In genomic region chr1:155893389-155894142, GRCh38 we compare ENCODE assay signal across 6 cellular contexts. TPM values are rescaled to one million over a fixed set of nuclear protein-coding genes. Genes with fewer than 3 reads are reported as not detected.
DNase-seq lines count a peak whose midpoint lies in the region; ATAC-seq, FAIRE-seq and TF ChIP-seq lines count a peak whose summit lies in the region.

No MANE protein-coding gene starts in this region.

- H3K4me3 ChIP-seq in stomach smooth muscle (ENCODE audit: low read length in 2 of 2) = no peak overlapping the region

- H3K9me3 ChIP-seq in stomach smooth muscle (ENCODE audit: control insufficient read depth in 2 of 2, low read length in 2 of 2) = no peaks in the 10 kb centered on the region

- peak; percentile 77 for ATAC-seq in esophagus mucosa

- no peak for TF ChIP-seq POLR2A in GM12892 (IDR thresholded peaks at IDR 0.05; ENCODE audit: low read depth, low read length)

- H3K36me3 Mint-ChIP-seq in activated T-cell treated with anti-CD3 and anti-CD28 coated beads, Interleukin-2, amount 50 U/mL, for 24 hours (ENCODE audit: low read depth) = peaks cover 24% of the 10 kb centered on the region

- FAIRE-seq in GM12892 (lab: Jason Lieb, UNC) = no peak

- H3K9ac ChIP-seq in stomach smooth muscle (ENCODE audit: low read length in 2 of 2) = no peak overlapping the region

- H3K27ac ChIP-seq in stomach smooth muscle (ENCODE audit: low read length) = peak overlapping the region; percentile 18

- no peaks in the 10 kb centered on the region for H3K9me3 Mint-ChIP-seq in activated T-cell treated with anti-CD3 and anti-CD28 coated beads, Interleukin-2, amount 50 U/mL, for 24 hours

- DNase-seq in activated T-cell treated with anti-CD3 and anti-CD28 coated beads, Interleukin-2, amount 50 U/mL, for 24 hours = no peak
- DNase-seq in activated T-cell treated with anti-CD3 and anti-CD28 coated beads, Interleukin-2, amount 50 U/mL, for 1 hour = no peak
- DNase-seq in GOT3 (lab: John Stamatoyannopoulos, UW) (no peak), GM12892 (ENCODE audit: insufficient read length) (no peak)

- H3K4me3 Mint-ChIP-seq in activated T-cell treated with anti-CD3 and anti-CD28 coated beads, Interleukin-2, amount 50 U/mL, for 24 hours = no peak overlapping the region

- no peaks in the 10 kb centered on the region for H3K27me3 Mint-ChIP-seq in activated T-cell treated with anti-CD3 and anti-CD28 coated beads, Interleukin-2, amount 50 U/mL, for 24 hours

- H3K4me1 ChIP-seq in stomach smooth muscle (ENCODE audit: control insufficient read depth, insufficient read depth, low read length) = peaks cover 8% of the 10 kb centered on the region

- peaks cover 18% of the 10 kb centered on the region for H3K4me1 Mint-ChIP-seq in activated T-cell treated with anti-CD3 and anti-CD28 coated beads, Interleukin-2, amount 50 U/mL, for 24 hours (ENCODE audit: low read depth)

- H3K27ac Mint-ChIP-seq in activated T-cell treated with anti-CD3 and anti-CD28 coated beads, Interleukin-2, amount 50 U/mL, for 24 hours = peak overlapping the region; percentile 76

- no peaks in the 10 kb centered on the region for H3K27me3 ChIP-seq in stomach smooth muscle (ENCODE audit: control insufficient read depth in 1 of 2, insufficient read depth in 2 of 2, low read length in 2 of 2)

- peaks cover 0 to 2% of the 10 kb centered on the region in 2 donors for H3K36me3 ChIP-seq in stomach smooth muscle (ENCODE audit: control insufficient read depth in 2 of 2, insufficient read depth in 2 of 2, low read length in 2 of 2)

RNA-seq across cellular contexts. Expression of gene RIT1, which starts 17.6 kb away (rescaled TPM):
- 35.7 TPM for total RNA-seq in esophagus mucosa
- 19.8 TPM for polyA plus RNA-seq in GM12892 (2012; ENCODE audit: missing spikeins)

RNA-seq across cellular contexts. Expression of gene SYT11, which starts 34.2 kb away (rescaled TPM):
- 0.76 TPM for total RNA-seq in esophagus mucosa
- polyA plus RNA-seq in GM12892 (2012; ENCODE audit: missing spikeins) = 11.8 TPM

RNA-seq across cellular contexts. Expression of gene GON4L, which starts 36.6 kb away (rescaled TPM):
- total RNA-seq in esophagus mucosa = 25.9 TPM
- 28.2 TPM for polyA plus RNA-seq in GM12892 (2012; ENCODE audit: missing spikeins)

RNA-seq across cellular contexts. Expression of gene KHDC4, which starts 40.6 kb away (rescaled TPM):
- 19.4 TPM for total RNA-seq in esophagus mucosa
- 46.2 TPM for polyA plus RNA-seq in GM12892 (2012; ENCODE audit: missing spikeins)

RNA-seq across cellular contexts. Expression of gene RXFP4, which starts 47.9 kb away (rescaled TPM):
- not detected for total RNA-seq in esophagus mucosa
- polyA plus RNA-seq in GM12892 (2012; ENCODE audit: missing spikeins) = 0.36 TPM
